9 cellular contexts compared by ENCODE assay signal in genomic region chr9:34010979-34011378, GRCh38. TPM values are rescaled to one million over a fixed set of nuclear protein-coding genes. Genes with fewer than 3 reads are reported as not detected.
DNase-seq lines count a peak whose midpoint lies in the region; ATAC-seq and TF ChIP-seq lines count a peak whose summit lies in the region.
"Had no signal": no experiment of that assay in that cellular context is flagged by ENCODE, and none has a peak within 500 bp of the region (broad histone marks: within the 10 kb centered on the region; RNA-seq: fewer than 3 reads in every experiment).

No MANE protein-coding gene starts in this region.

- ATAC-seq in GM19397 (IDR thresholded peaks at IDR 0.05; ENCODE audit: unreplicated experiment) (no peak), left lobe of liver (no peak)
- ATAC-seq in stimulated activated naive CD8-positive, alpha-beta T cell treated with anti-CD3 and anti-CD28 coated beads, Interleukin-15, Interleukin-2, amounts not matched to agents 100 U/mL and 50 U/mL, for 24 hours = no peak

- no peak for DNase-seq in AG10803 (ENCODE audit: low read depth)
- DNase-seq in GM12864 (ENCODE audit: low read depth) = no peak
- peak; percentile 14 for DNase-seq in RKO (ENCODE audit: low spot score)
- DNase-seq in foreskin melanocyte = peak; percentile 16
- DNase-seq in stimulated activated naive CD8-positive, alpha-beta T cell treated with anti-CD3 and anti-CD28 coated beads, Interleukin-15, Interleukin-2, amounts not matched to agents 100 U/mL and 50 U/mL, for 24 hours = no peak
- DNase-seq in left lobe of liver (ENCODE audit: low spot score) = no peak
- no peak for DNase-seq in SW480 (ENCODE audit: low spot score)
- DNase-seq: activated CD4-positive, alpha-beta T cell treated with anti-CD3 and anti-CD28 coated beads, Interleukin-2, amount 50 U/mL, for 1 hour had no signal

- H3K4me3 ChIP-seq in AG10803 (ENCODE audit: low read length) = no peak overlapping the region
- H3K4me3 ChIP-seq in GM12864 (ENCODE audit: low read depth, low read length) = no peak overlapping the region

- peak; percentile 45 for TF ChIP-seq CTCF in AG10803 (conservative IDR thresholded peaks at IDR 0.05; ENCODE audit: low read length)
- peak; percentile 33 for TF ChIP-seq CTCF in GM12864 (IDR thresholded peaks at IDR 0.05; ENCODE audit: low read depth, low read length, missing control alignments)

RNA-seq across cellular contexts. Expression of gene UBAP2, which starts 37.7 kb away (rescaled TPM):
- total RNA-seq in left lobe of liver = 10.8 TPM

Comparison
In these comparisons a context has a peak if more than half of its experiments do, and no peak if none do; other contexts are left out.
1. DNase-seq: peak in RKO (single experiment) and foreskin melanocyte (single experiment); none in AG10803 (single experiment), GM12864 (single experiment), stimulated activated naive CD8-positive, alpha-beta T cell treated with anti-CD3 and anti-CD28 coated beads, Interleukin-15, Interleukin-2, amounts not matched to agents 100 U/mL and 50 U/mL, for 24 hours (single experiment), left lobe of liver (single experiment) and SW480 (single experiment).